Comparison of ENCODE assay signal across 8 cellular contexts in the genomic region with DNA sequence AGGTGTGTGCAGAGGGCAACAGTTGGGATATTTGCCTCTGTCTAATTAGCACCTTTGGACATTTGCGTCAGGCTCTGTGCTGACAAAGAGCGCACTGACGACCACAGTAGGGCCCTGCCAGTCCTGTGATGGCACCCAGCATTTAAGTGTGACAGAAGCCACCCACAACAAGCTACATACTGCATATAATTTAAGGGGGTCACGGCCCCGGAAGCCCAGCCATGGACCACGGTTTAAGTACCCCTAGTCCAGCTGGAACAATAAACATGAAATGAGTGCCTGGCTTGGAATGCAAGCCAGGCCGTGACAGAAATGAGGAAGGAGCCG. TPM values are rescaled to one million over a fixed set of nuclear protein-coding genes. Genes with fewer than 3 reads are reported as not detected.
A peak's percentile ranks its signal among the peaks of the same experiment; 100 is the strongest.
DNase-seq lines count a peak whose midpoint lies in the region; ATAC-seq and FAIRE-seq lines count a peak whose summit lies in the region.

No MANE protein-coding gene starts in this region.

- peak overlapping the region; percentile 87 to 95 for H3K27ac ChIP-seq in small intestine (ENCODE audit: low read depth in 1 of 2, low read length in 1 of 2)

- POLR2A ChIA-PET in activated CD8-positive, alpha-beta T cell treated with anti-CD3 and anti-CD28 coated beads, Interleukin-2, amount 10 ng/mL, durations not matched to agents 7 days and 5 days (lab: Charles Lee) = interaction anchor here (0.5 to 2.7 kb wide), 4 partner anchors 11 to 241 kb away, joined by 3 to 17 read pairs (median 5); no protein-coding TSS in a partner anchor

- DNase-seq in activated CD8-positive, alpha-beta T cell treated with anti-CD3 and anti-CD28 coated beads, Interleukin-2, amount 10 ng/mL, durations not matched to agents 7 days and 5 days = peak; percentile 38
- DNase-seq in left ventricle myocardium superior (no peak), small intestine (peak; percentile 45), NCI-H526 (lab: John Stamatoyannopoulos, UW) (no peak), NCI-H2171 treated with DMSO at 0.1 percent for 48 hours (lab: John Stamatoyannopoulos, UW) (no peak), foreskin melanocyte (no peak)

- intact Hi-C loops in left ventricle myocardium superior (cut with micrococcal nuclease) = loop anchor here (10.0 kb wide), 1 partner anchor 173 kb away; no protein-coding TSS in a partner anchor

- H3K36me3 Mint-ChIP-seq in activated CD8-positive, alpha-beta T cell treated with anti-CD3 and anti-CD28 coated beads, Interleukin-2, amount 10 ng/mL, durations not matched to agents 7 days and 5 days (ENCODE audit: low read depth) = no peaks in the 10 kb centered on the region

- no peaks in the 10 kb centered on the region for H3K9me3 ChIP-seq in small intestine (ENCODE audit: control insufficient read depth, low read depth)

- H3K4me3 Mint-ChIP-seq in activated CD8-positive, alpha-beta T cell treated with anti-CD3 and anti-CD28 coated beads, Interleukin-2, amount 10 ng/mL, durations not matched to agents 7 days and 5 days = peak overlapping the region; percentile 97

- no peak for FAIRE-seq in small intestine (lab: Jason Lieb, UNC)

- CTCF ChIA-PET in activated CD8-positive, alpha-beta T cell treated with anti-CD3 and anti-CD28 coated beads, Interleukin-2, amount 10 ng/mL, durations not matched to agents 7 days and 5 days (lab: Charles Lee) = interaction anchor here (1.1 to 2.3 kb wide), 4 partner anchors 14 to 176 kb away, joined by 3 to 12 read pairs (median 7); no protein-coding TSS in a partner anchor

- peaks cover 0 to 1% of the 10 kb centered on the region in 2 donors for H3K27me3 ChIP-seq in small intestine (ENCODE audit: control insufficient read depth in 2 of 2, insufficient read depth in 2 of 2, low read length in 2 of 2)

- ATAC-seq in GM19035 (IDR thresholded peaks at IDR 0.05; ENCODE audit: unreplicated experiment) (peak; percentile 7), HG03064 (IDR thresholded peaks at IDR 0.05; ENCODE audit: low read depth, unreplicated experiment) (peak; percentile 2), left ventricle myocardium superior (peak; percentile 6)
- ATAC-seq in activated CD8-positive, alpha-beta T cell treated with anti-CD3 and anti-CD28 coated beads, Interleukin-2, amount 10 ng/mL, durations not matched to agents 7 days and 5 days = peak; percentile 13

- H3K4me3 ChIP-seq in small intestine (ENCODE audit: low read depth in 1 of 2, low read length in 2 of 2) = peak overlapping the region; percentile 25 to 57

- H3K36me3 ChIP-seq in small intestine (ENCODE audit: control insufficient read depth in 2 of 2, insufficient read depth in 2 of 2, low read length in 2 of 2) = no peaks in the 10 kb centered on the region

- H3K27ac Mint-ChIP-seq in activated CD8-positive, alpha-beta T cell treated with anti-CD3 and anti-CD28 coated beads, Interleukin-2, amount 10 ng/mL, durations not matched to agents 7 days and 5 days = peak overlapping the region; percentile 97

- no peaks in the 10 kb centered on the region for H3K9me3 Mint-ChIP-seq in activated CD8-positive, alpha-beta T cell treated with anti-CD3 and anti-CD28 coated beads, Interleukin-2, amount 10 ng/mL, durations not matched to agents 7 days and 5 days (ENCODE audit: insufficient read depth)

- WGBS in small intestine, 3 donors = 7% methylated on average over 8 of the region's 8 CpGs

- H3K4me1 Mint-ChIP-seq in activated CD8-positive, alpha-beta T cell treated with anti-CD3 and anti-CD28 coated beads, Interleukin-2, amount 10 ng/mL, durations not matched to agents 7 days and 5 days (ENCODE audit: low read depth) = peaks cover 18% of the 10 kb centered on the region

- H3K4me1 ChIP-seq in small intestine (ENCODE audit: control insufficient read depth in 2 of 2, insufficient read depth in 1 of 2, low read depth in 1 of 2, low read length in 1 of 2) = peaks cover 0 to 3% of the 10 kb centered on the region in 2 donors

- peaks cover 22% of the 10 kb centered on the region for H3K27me3 Mint-ChIP-seq in activated CD8-positive, alpha-beta T cell treated with anti-CD3 and anti-CD28 coated beads, Interleukin-2, amount 10 ng/mL, durations not matched to agents 7 days and 5 days (ENCODE audit: low read depth)

RNA-seq across cellular contexts. Expression of gene DYNC1H1, which starts 16.8 kb away (rescaled TPM):
- total RNA-seq in activated CD8-positive, alpha-beta T cell treated with anti-CD3 and anti-CD28 coated beads, Interleukin-2, amount 10 ng/mL, durations not matched to agents 7 days and 5 days = 100 to 1,000 TPM; 271 to 274 TPM
- 387 TPM for total RNA-seq in left ventricle myocardium superior
- polyA plus RNA-seq in small intestine = 100 to 1,000 TPM in 1 of 3 donors, 10 to 100 TPM in 2; 74.3 to 135 (median 96.2) TPM

Comparison
In these comparisons a context has a peak if more than half of its experiments do, and no peak if none do; other contexts are left out.
1. DNase-seq: peak in activated CD8-positive, alpha-beta T cell treated with anti-CD3 and anti-CD28 coated beads, Interleukin-2, amount 10 ng/mL, durations not matched to agents 7 days and 5 days (single experiment) and small intestine (single experiment); none in left ventricle myocardium superior (single experiment), NCI-H526 (0 of 2), NCI-H2171 treated with DMSO at 0.1 percent for 48 hours (single experiment) and foreskin melanocyte (single experiment).
2. Peak in every context shown above with its lines, with median percentiles within 50 percentile points of each other: ATAC-seq.